In genomic region chr20:41475507-41475906, GRCh38 we compare ENCODE assay signal across 1 cellular context.
TF ChIP-seq lines count a peak whose summit lies in the region.

No MANE protein-coding gene starts in this region.

TF ChIP-seq in HepG2, 621 proteins besides CTCF, POLR2A, EP300 and RAD21 (continued from another document):
- no peak for TF ChIP-seq ATF6 (CRISPR knock-in tag; conservative IDR thresholded peaks at IDR 0.05)
- no peak for TF ChIP-seq ZNF3 (CRISPR knock-in tag; IDR thresholded peaks at IDR 0.05)
- no peak for TF ChIP-seq PRPF4 (IDR thresholded peaks at IDR 0.05; ENCODE audit: low read depth, low read length, poor library complexity, severe bottlenecking)
- TF ChIP-seq HMGXB4 (CRISPR knock-in tag; IDR thresholded peaks at IDR 0.05; ENCODE audit: borderline replicate concordance in 1 of 2, low read depth in 1 of 2): no peak
- no peak for TF ChIP-seq TP53 (CRISPR knock-in tag; conservative IDR thresholded peaks at IDR 0.05)
- TF ChIP-seq NFYC (CRISPR knock-in tag; IDR thresholded peaks at IDR 0.05): no peak
- TF ChIP-seq CEBPB (IDR thresholded peaks at IDR 0.05; ENCODE audit: borderline replicate concordance, low read depth, low read length): peak; percentile 58; the same call in 1 of the 2 replicates
